In genomic region chr11:120793806-120794479, GRCh38 we compare ENCODE assay signal across 4 cellular contexts.
"Had no signal": no experiment of that assay in that cellular context is flagged by ENCODE, and none has a peak within 500 bp of the region (broad histone marks: within the 10 kb centered on the region; RNA-seq: fewer than 3 reads in every experiment).

No MANE protein-coding gene starts in this region.

- ATAC-seq: GM23338 had no signal

- H3K4me3 ChIP-seq: GM23338 had no signal

- DNase-seq: H9, HCEC 1CT, IMR-90 had no signal

- H3K9me3 Mint-ChIP-seq: GM23338, H9 had no signal

- H3K27ac Mint-ChIP-seq: GM23338, H9 had no signal

- H3K4me3 Mint-ChIP-seq: GM23338, H9 had no signal
